In the genomic region with DNA sequence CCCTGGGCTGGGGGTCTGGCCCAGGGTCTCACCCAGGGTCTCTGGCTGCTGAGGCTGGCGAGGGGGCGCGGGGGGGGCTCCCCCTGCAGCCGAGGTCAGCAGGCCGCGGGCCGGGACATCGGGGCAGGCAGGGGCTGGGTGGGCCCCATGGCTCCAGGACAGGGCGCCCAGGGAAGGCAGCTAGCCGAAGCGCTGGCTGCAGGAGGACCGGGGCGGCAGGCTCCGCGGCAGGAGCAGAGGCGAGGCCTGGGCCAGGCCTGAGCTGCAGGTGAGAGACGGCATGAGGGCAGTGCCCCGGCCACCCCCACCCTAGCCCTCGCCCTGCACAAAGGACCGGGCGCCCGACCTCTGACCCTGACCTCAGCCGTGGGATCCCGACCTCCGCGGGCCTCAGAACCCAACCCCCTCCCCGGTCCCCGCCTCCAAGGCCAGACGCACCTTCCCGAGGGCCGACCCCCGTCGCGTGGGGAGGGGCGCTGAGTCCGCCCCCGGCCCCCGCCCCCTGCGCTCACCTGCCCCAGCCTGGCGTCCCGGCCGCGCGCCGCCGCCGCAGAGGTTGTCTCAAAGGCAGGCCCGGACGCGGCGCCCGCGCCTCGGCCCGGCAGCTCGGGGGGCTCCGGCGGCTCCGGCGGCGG, we compare ENCODE assay signal across 12 cellular contexts. TPM values are rescaled to one million over a fixed set of nuclear protein-coding genes. Genes with fewer than 3 reads are reported as not detected.
DNase-seq lines count a peak whose midpoint lies in the region; FAIRE-seq and TF ChIP-seq lines count a peak whose summit lies in the region.
"Had no signal": no experiment of that assay in that cellular context is flagged by ENCODE, and none has a peak within 500 bp of the region (broad histone marks: within the 10 kb centered on the region; RNA-seq: fewer than 3 reads in every experiment).

No MANE protein-coding gene starts in this region.

- no peaks in the 10 kb centered on the region for H3K9me3 ChIP-seq in BLaER1 treated with 17β-estradiol and CSF1 and Interleukin-3, amounts not matched to agents 10 nM and 100 nM (replicated peaks in 1 of 11)
- H3K9me3 ChIP-seq in neural progenitor cell (ENCODE audit: low read depth) = no peaks in the 10 kb centered on the region
- H3K9me3 ChIP-seq: neutrophil had no signal

- H3K27me3 ChIP-seq in BLaER1 treated with 17β-estradiol and CSF1 and Interleukin-3, amounts not matched to agents 10 nM and 100 nM = no peaks in the 10 kb centered on the region
- H3K27me3 ChIP-seq in HL-60 (ENCODE audit: insufficient read depth, poor library complexity, severe bottlenecking) (no peaks in the 10 kb centered on the region), neural progenitor cell (peaks cover 25% of the 10 kb centered on the region)

- peak overlapping the region; percentile 37 to 75 (median 68); a peak in 19 of 22 replicates for H3K27ac ChIP-seq in BLaER1 treated with 17β-estradiol and CSF1 and Interleukin-3, amounts not matched to agents 10 nM and 100 nM
- H3K27ac ChIP-seq in HL-60 (replicated peaks) (no peak overlapping the region), coronary artery (peak overlapping the region in 1 of 2 donors; percentile 97), neural progenitor cell (no peak overlapping the region)
- H3K27ac ChIP-seq: neutrophil had no signal

- H3K4me3 Mint-ChIP-seq in neural progenitor cell = no peak overlapping the region

- TF ChIP-seq CTCF in HL-60 (IDR thresholded peaks at IDR 0.05; ENCODE audit: insufficient read depth, low read length) (no peak), coronary artery (IDR thresholded peaks at IDR 0.05) (no peak), neural progenitor cell (IDR thresholded peaks at IDR 0.05) (no peak)

- peaks cover 12% of the 10 kb centered on the region for H3F3A ChIP-seq in neural progenitor cell (ENCODE audit: low read depth)

- FAIRE-seq in urothelium cell line (lab: Jason Lieb, UNC) = no peak

- H3K79me2 ChIP-seq in neural progenitor cell (ENCODE audit: low read depth) = no peaks in the 10 kb centered on the region

- peaks cover 0 to 25% (median 12%) of the 10 kb centered on the region in 11 experiments; a peak in 6 of 22 replicates for H3K36me3 ChIP-seq in BLaER1 treated with 17β-estradiol and CSF1 and Interleukin-3, amounts not matched to agents 10 nM and 100 nM
- no peaks in the 10 kb centered on the region for H3K36me3 ChIP-seq in neural progenitor cell

- H3K9ac ChIP-seq in BLaER1 treated with 17β-estradiol and CSF1 and Interleukin-3, amounts not matched to agents 10 nM and 100 nM = peak overlapping the region; percentile 67 to 94 (median 88)
- H3K9ac ChIP-seq in neural progenitor cell = no peak overlapping the region

- peaks cover 0 to 35% (median 7%) of the 10 kb centered on the region in 11 experiments; a peak in 9 of 22 replicates for H4K20me1 ChIP-seq in BLaER1 treated with 17β-estradiol and CSF1 and Interleukin-3, amounts not matched to agents 10 nM and 100 nM
- peaks cover 7% of the 10 kb centered on the region for H4K20me1 ChIP-seq in neural progenitor cell (ENCODE audit: low read depth)

- H3K4me1 ChIP-seq in BLaER1 treated with 17β-estradiol and CSF1 and Interleukin-3, amounts not matched to agents 10 nM and 100 nM = peaks cover 44 to 82% (median 57%) of the 10 kb centered on the region in 10 experiments
- peaks cover 13% of the 10 kb centered on the region for H3K4me1 ChIP-seq in neural progenitor cell

- peak overlapping the region; percentile 99 to 100 (median 100) for H3K4me2 ChIP-seq in BLaER1 treated with 17β-estradiol and CSF1 and Interleukin-3, amounts not matched to agents 10 nM and 100 nM
- H3K4me2 ChIP-seq in neural progenitor cell = peak overlapping the region; percentile 92

- peak overlapping the region; percentile 64 to 79 (median 72) for H3K4me3 ChIP-seq in BLaER1 treated with 17β-estradiol and CSF1 and Interleukin-3, amounts not matched to agents 10 nM and 100 nM
- H3K4me3 ChIP-seq in HL-60 (replicated peaks; ENCODE audit: insufficient read depth, low read length) (peak overlapping the region; percentile 8), coronary artery (peak overlapping the region; percentile 87), neural progenitor cell (peak overlapping the region; percentile 56)

- peaks cover 2% of the 10 kb centered on the region for H3K27me3 Mint-ChIP-seq in neural progenitor cell (ENCODE audit: insufficient read depth, low read depth)
- H3K27me3 Mint-ChIP-seq: stimulated activated memory B cell treated with anti-CD40 and anti-IgM and Interleukin-4, amounts not matched to agents 10 μg/mL and 1 μg/mL and 100 μg/mL, for 72 hours had no signal

- H3K27ac Mint-ChIP-seq in neural progenitor cell = no peak overlapping the region
- H3K27ac Mint-ChIP-seq: stimulated activated memory B cell treated with anti-CD40 and anti-IgM and Interleukin-4, amounts not matched to agents 10 μg/mL and 1 μg/mL and 100 μg/mL, for 72 hours had no signal

- DNase-seq in HL-60 (ENCODE audit: low read depth in 1 of 2, low spot score in 1 of 2) (no peak), coronary artery (ENCODE audit: low spot score) (no peak), neural progenitor cell (ENCODE audit: low spot score) (peak; percentile 47), NCI-H446 treated with DMSO at 0.1 percent for 48 hours (lab: John Stamatoyannopoulos, UW) (no peak), urothelium cell line (ENCODE audit: low spot score) (no peak), glomerular visceral epithelial cell (ENCODE audit: extremely low spot score) (no peak), inferior parietal cortex (ENCODE audit: extremely low spot score) (no peak)
- DNase-seq: activated CD4-positive, alpha-beta T cell treated with anti-CD3 and anti-CD28 coated beads for 48 hours; NCI-H2107 had no signal

- no peaks in the 10 kb centered on the region for H3K36me3 Mint-ChIP-seq in neural progenitor cell

- no peaks in the 10 kb centered on the region for H3K9me3 Mint-ChIP-seq in neural progenitor cell
- H3K9me3 Mint-ChIP-seq: stimulated activated memory B cell treated with anti-CD40 and anti-IgM and Interleukin-4, amounts not matched to agents 10 μg/mL and 1 μg/mL and 100 μg/mL, for 72 hours had no signal

- no peaks in the 10 kb centered on the region for H3K4me1 Mint-ChIP-seq in neural progenitor cell

- no peak overlapping the region for H2AFZ ChIP-seq in neural progenitor cell (replicated peaks)

RNA-seq across cellular contexts. Expression of gene RNF208, which starts 0.4 kb away (rescaled TPM):
- 0.77 and 0.84 TPM in 2 replicates for total RNA-seq in neural progenitor cell (ENCODE audit: low replicate concordance)

RNA-seq across cellular contexts. Expression of gene CYSRT1, which starts 3.4 kb away (rescaled TPM):
- total RNA-seq in neural progenitor cell (ENCODE audit: low replicate concordance) = 0.56 TPM in 1 of 2 replicates, not detected in the other

RNA-seq across cellular contexts. Expression of gene RNF224, which starts 5.7 kb away (rescaled TPM):
- not detected in 2 replicates for total RNA-seq in neural progenitor cell (ENCODE audit: low replicate concordance)

RNA-seq across cellular contexts. Expression of gene SLC34A3, which starts 9.1 kb away (rescaled TPM):
- total RNA-seq in neural progenitor cell (ENCODE audit: low replicate concordance) = not detected in 2 replicates

RNA-seq across cellular contexts. Expression of gene NDOR1, which starts 16.1 kb away (rescaled TPM):
- total RNA-seq in neural progenitor cell (ENCODE audit: low replicate concordance) = 5.1 and 20.5 TPM in 2 replicates

Comparison
In these comparisons a context has a peak if more than half of its experiments do, and no peak if none do; other contexts are left out.
1. H3K27ac ChIP-seq: peak in BLaER1 treated with 17β-estradiol and CSF1 and Interleukin-3, amounts not matched to agents 10 nM and 100 nM (11 of 11); none in HL-60 (single experiment) and neural progenitor cell (single experiment).
2. H3K4me3 ChIP-seq: peak in every context shown above with its lines; median percentile 87 in coronary artery; 72 in BLaER1 treated with 17β-estradiol and CSF1 and Interleukin-3, amounts not matched to agents 10 nM and 100 nM; 56 in neural progenitor cell; 8 in HL-60.